1 cellular context compared by ENCODE assay signal in genomic region chr3:12994607-12995388, GRCh38.
TF ChIP-seq lines count a peak whose summit lies in the region.

No MANE protein-coding gene starts in this region.

TF ChIP-seq in HepG2, 621 proteins besides CTCF, POLR2A, EP300 and RAD21 (continued from another document and continues in another):
- TF ChIP-seq ERF (CRISPR knock-in tag; IDR thresholded peaks at IDR 0.05) (0 out of 2 replicates have a peak, but pooled peaks have one; percentile 30), MYPOP (CRISPR knock-in tag; IDR thresholded peaks at IDR 0.05) (peak; percentile 50; the same call in 1 of the 2 replicates), ZSCAN21 (CRISPR knock-in tag; IDR thresholded peaks at IDR 0.05; ENCODE audit: borderline replicate concordance) (peak; percentile 68), STAG1 (CRISPR knock-in tag; IDR thresholded peaks at IDR 0.05) (peak; percentile 74), AGO2 (optimal IDR thresholded peaks at IDR 0.05; ENCODE audit: low read depth, low read length) (peak; percentile 72), ZNF207 (IDR thresholded peaks at IDR 0.05; ENCODE audit: borderline replicate concordance) (no peak), HNF4A (CRISPR knock-in tag; IDR thresholded peaks at IDR 0.05) (no peak; the same call in 1 of the 2 replicates), GABPB1 (CRISPR knock-in tag; IDR thresholded peaks at IDR 0.05) (peak; percentile 93), ZNF768 (CRISPR knock-in tag; IDR thresholded peaks at IDR 0.05) (peak; percentile 86), ZNF562 (CRISPR knock-in tag; IDR thresholded peaks at IDR 0.05; ENCODE audit: borderline replicate concordance) (no peak), JARID2 (CRISPR knock-in tag; IDR thresholded peaks at IDR 0.05; ENCODE audit: insufficient replicate concordance) (no peak), ZNF451 (CRISPR knock-in tag; IDR thresholded peaks at IDR 0.05) (no peak), FOXK1 (CRISPR knock-in tag; IDR thresholded peaks at IDR 0.05; ENCODE audit: borderline replicate concordance, low read depth) (peak; percentile 72; the same call in 1 of the 2 replicates), ZBTB38 (CRISPR knock-in tag; IDR thresholded peaks at IDR 0.05) (peak; percentile 44; the same call in 1 of the 2 replicates), ZBTB14 (CRISPR knock-in tag; IDR thresholded peaks at IDR 0.05) (peak; percentile 94), SRY (CRISPR knock-in tag; IDR thresholded peaks at IDR 0.05) (0 out of 2 replicates have a peak, but pooled peaks have one; percentile 42), GLI4 (CRISPR knock-in tag; IDR thresholded peaks at IDR 0.05; ENCODE audit: borderline replicate concordance) (no peak), KLF11 (CRISPR knock-in tag; IDR thresholded peaks at IDR 0.05) (peak; percentile 84; the same call in 1 of the 2 replicates), MLXIP (CRISPR knock-in tag; IDR thresholded peaks at IDR 0.05; ENCODE audit: borderline replicate concordance) (no peak), ZNF746 (CRISPR knock-in tag; IDR thresholded peaks at IDR 0.05) (peak; percentile 58; the same call in 1 of the 2 replicates), SYNCRIP (IDR thresholded peaks at IDR 0.05; ENCODE audit: insufficient read depth, low read depth, low read length) (no peak), ZNF703 (CRISPR knock-in tag; IDR thresholded peaks at IDR 0.05; ENCODE audit: borderline replicate concordance) (0 out of 2 replicates have a peak, but pooled peaks have one; percentile 10), TEAD2 (CRISPR knock-in tag; IDR thresholded peaks at IDR 0.05) (no peak), SOX13 (IDR thresholded peaks at IDR 0.05) (no peak), SOX13 (CRISPR knock-in tag; conservative IDR thresholded peaks at IDR 0.05 in 1 of 2, IDR thresholded peaks at IDR 0.05 in 1 of 2) (peak in 1 of 2 experiments; percentile 60; a peak in 2 of 4 replicates), ZNF563 (CRISPR knock-in tag; IDR thresholded peaks at IDR 0.05) (no peak), SOX5 (CRISPR knock-in tag; IDR thresholded peaks at IDR 0.05; ENCODE audit: borderline replicate concordance) (peak; percentile 46; the same call in 1 of the 2 replicates), HOXA9 (CRISPR knock-in tag; IDR thresholded peaks at IDR 0.05; ENCODE audit: borderline replicate concordance) (no peak), CSRNP2 (CRISPR knock-in tag; conservative IDR thresholded peaks at IDR 0.05; ENCODE audit: low read depth) (no peak), ZNF670 (CRISPR knock-in tag; IDR thresholded peaks at IDR 0.05; ENCODE audit: borderline replicate concordance) (peak; percentile 70; the same call in 1 of the 2 replicates), ZNF367 (CRISPR knock-in tag; IDR thresholded peaks at IDR 0.05; ENCODE audit: borderline replicate concordance) (no peak), ZNF816 (CRISPR knock-in tag; IDR thresholded peaks at IDR 0.05; ENCODE audit: borderline replicate concordance) (0 out of 2 replicates have a peak, but pooled peaks have one; percentile 40), TBP (CRISPR knock-in tag; IDR thresholded peaks at IDR 0.05) (no peak), ZNF263 (CRISPR knock-in tag; IDR thresholded peaks at IDR 0.05) (peak; percentile 22; the same call in 1 of the 2 replicates), ZFP1 (CRISPR knock-in tag; IDR thresholded peaks at IDR 0.05) (no peak), HNRNPK (IDR thresholded peaks at IDR 0.05; ENCODE audit: low read depth, low read length, poor library complexity, severe bottlenecking) (peak; percentile 44), RFXAP (CRISPR knock-in tag; IDR thresholded peaks at IDR 0.05; ENCODE audit: borderline replicate concordance) (peak; percentile 27; the same call in 1 of the 2 replicates), POGK (CRISPR knock-in tag; conservative IDR thresholded peaks at IDR 0.05) (0 out of 2 replicates have a peak, but pooled peaks have one; percentile 34), FOXM1 (CRISPR knock-in tag; IDR thresholded peaks at IDR 0.05) (no peak), ZNF44 (CRISPR knock-in tag; IDR thresholded peaks at IDR 0.05) (no peak), ZNF883 (CRISPR knock-in tag; IDR thresholded peaks at IDR 0.05; ENCODE audit: not compliant biosample characterization) (peak; percentile 64)
- TF ChIP-seq, protein P1, sequence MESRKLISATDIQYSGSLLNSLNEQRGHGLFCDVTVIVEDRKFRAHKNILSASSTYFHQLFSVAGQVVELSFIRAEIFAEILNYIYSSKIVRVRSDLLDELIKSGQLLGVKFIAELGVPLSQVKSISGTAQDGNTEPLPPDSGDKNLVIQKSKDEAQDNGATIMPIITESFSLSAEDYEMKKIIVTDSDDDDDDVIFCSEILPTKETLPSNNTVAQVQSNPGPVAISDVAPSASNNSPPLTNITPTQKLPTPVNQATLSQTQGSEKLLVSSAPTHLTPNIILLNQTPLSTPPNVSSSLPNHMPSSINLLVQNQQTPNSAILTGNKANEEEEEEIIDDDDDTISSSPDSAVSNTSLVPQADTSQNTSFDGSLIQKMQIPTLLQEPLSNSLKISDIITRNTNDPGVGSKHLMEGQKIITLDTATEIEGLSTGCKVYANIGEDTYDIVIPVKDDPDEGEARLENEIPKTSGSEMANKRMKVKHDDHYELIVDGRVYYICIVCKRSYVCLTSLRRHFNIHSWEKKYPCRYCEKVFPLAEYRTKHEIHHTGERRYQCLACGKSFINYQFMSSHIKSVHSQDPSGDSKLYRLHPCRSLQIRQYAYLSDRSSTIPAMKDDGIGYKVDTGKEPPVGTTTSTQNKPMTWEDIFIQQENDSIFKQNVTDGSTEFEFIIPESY (CRISPR knock-in tag; IDR thresholded peaks at IDR 0.05) = peak; percentile 69; the same call in 1 of the 2 replicates
- TF ChIP-seq, protein P2, sequence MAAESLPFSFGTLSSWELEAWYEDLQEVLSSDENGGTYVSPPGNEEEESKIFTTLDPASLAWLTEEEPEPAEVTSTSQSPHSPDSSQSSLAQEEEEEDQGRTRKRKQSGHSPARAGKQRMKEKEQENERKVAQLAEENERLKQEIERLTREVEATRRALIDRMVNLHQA (CRISPR knock-in tag; IDR thresholded peaks at IDR 0.05) = no peak
- TF ChIP-seq, protein P3, sequence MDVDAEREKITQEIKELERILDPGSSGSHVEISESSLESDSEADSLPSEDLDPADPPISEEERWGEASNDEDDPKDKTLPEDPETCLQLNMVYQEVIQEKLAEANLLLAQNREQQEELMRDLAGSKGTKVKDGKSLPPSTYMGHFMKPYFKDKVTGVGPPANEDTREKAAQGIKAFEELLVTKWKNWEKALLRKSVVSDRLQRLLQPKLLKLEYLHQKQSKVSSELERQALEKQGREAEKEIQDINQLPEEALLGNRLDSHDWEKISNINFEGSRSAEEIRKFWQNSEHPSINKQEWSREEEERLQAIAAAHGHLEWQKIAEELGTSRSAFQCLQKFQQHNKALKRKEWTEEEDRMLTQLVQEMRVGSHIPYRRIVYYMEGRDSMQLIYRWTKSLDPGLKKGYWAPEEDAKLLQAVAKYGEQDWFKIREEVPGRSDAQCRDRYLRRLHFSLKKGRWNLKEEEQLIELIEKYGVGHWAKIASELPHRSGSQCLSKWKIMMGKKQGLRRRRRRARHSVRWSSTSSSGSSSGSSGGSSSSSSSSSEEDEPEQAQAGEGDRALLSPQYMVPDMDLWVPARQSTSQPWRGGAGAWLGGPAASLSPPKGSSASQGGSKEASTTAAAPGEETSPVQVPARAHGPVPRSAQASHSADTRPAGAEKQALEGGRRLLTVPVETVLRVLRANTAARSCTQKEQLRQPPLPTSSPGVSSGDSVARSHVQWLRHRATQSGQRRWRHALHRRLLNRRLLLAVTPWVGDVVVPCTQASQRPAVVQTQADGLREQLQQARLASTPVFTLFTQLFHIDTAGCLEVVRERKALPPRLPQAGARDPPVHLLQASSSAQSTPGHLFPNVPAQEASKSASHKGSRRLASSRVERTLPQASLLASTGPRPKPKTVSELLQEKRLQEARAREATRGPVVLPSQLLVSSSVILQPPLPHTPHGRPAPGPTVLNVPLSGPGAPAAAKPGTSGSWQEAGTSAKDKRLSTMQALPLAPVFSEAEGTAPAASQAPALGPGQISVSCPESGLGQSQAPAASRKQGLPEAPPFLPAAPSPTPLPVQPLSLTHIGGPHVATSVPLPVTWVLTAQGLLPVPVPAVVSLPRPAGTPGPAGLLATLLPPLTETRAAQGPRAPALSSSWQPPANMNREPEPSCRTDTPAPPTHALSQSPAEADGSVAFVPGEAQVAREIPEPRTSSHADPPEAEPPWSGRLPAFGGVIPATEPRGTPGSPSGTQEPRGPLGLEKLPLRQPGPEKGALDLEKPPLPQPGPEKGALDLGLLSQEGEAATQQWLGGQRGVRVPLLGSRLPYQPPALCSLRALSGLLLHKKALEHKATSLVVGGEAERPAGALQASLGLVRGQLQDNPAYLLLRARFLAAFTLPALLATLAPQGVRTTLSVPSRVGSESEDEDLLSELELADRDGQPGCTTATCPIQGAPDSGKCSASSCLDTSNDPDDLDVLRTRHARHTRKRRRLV (CRISPR knock-in tag; IDR thresholded peaks at IDR 0.05) = no peak
- TF ChIP-seq, protein P4, sequence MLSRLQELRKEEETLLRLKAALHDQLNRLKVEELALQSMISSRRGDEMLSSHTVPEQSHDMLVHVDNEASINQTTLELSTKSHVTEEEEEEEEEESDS (CRISPR knock-in tag; IDR thresholded peaks at IDR 0.05; ENCODE audit: borderline replicate concordance) = no peak
- TF ChIP-seq, protein P5, sequence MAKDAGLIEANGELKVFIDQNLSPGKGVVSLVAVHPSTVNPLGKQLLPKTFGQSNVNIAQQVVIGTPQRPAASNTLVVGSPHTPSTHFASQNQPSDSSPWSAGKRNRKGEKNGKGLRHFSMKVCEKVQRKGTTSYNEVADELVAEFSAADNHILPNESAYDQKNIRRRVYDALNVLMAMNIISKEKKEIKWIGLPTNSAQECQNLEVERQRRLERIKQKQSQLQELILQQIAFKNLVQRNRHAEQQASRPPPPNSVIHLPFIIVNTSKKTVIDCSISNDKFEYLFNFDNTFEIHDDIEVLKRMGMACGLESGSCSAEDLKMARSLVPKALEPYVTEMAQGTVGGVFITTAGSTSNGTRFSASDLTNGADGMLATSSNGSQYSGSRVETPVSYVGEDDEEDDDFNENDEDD (CRISPR knock-in tag; IDR thresholded peaks at IDR 0.05; ENCODE audit: borderline replicate concordance) = peak; percentile 67; the same call in 1 of the 2 replicates
